Comparison of ENCODE assay signal across 21 cellular contexts in the genomic region with DNA sequence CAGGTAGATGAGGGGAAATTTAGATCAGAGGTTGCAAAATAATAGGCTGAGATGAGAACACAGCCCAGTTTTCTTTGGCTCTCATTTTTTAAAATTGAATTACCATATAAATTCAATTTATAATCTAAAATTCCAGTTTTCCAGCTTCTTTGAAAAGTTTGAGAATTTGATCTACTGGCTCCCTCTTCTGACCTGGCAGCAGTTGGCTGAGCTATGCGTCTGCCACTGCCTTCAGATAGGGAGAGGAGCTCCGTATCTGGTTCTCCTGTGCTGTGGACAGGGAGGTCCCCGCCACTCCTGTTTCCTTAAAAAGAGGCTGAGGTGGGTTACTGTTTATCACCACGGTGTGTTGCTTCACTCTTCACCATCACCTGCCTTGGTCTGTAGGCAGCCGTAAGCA.
DNase-seq lines count a peak whose midpoint lies in the region; ATAC-seq, FAIRE-seq and TF ChIP-seq lines count a peak whose summit lies in the region.
"Had no signal": no experiment of that assay in that cellular context is flagged by ENCODE, and none has a peak within 500 bp of the region (broad histone marks: within the 10 kb centered on the region; RNA-seq: fewer than 3 reads in every experiment).

No MANE protein-coding gene starts in this region.

- peaks cover 11% of the 10 kb centered on the region for H3K36me3 Mint-ChIP-seq in endothelial cell (ENCODE audit: low read depth, unreplicated experiment)
- H3K36me3 Mint-ChIP-seq in activated CD4-positive, alpha-beta memory T cell treated with anti-CD3 and anti-CD28 coated beads, Interleukin-2, amount 10 ng/mL, durations not matched to agents 7 days and 5 days (ENCODE audit: low read depth), result no peaks in the 10 kb centered on the region
- H3K36me3 Mint-ChIP-seq: mesothelial cell of epicardium, neural progenitor cell had no signal

- POLR2A ChIA-PET in activated CD4-positive, alpha-beta memory T cell treated with anti-CD3 and anti-CD28 coated beads, Interleukin-2, amount 10 ng/mL, durations not matched to agents 7 days and 5 days (lab: Charles Lee), result no interaction called here

- ATAC-seq in RWPE2 (ENCODE audit: low read depth) (no peak), pancreas (no peak)
- ATAC-seq: stimulated activated naive CD8-positive, alpha-beta T cell treated with anti-CD3 and anti-CD28 coated beads, Interleukin-15, amount 100 ng/mL, for 72 hours had no signal

- H3K4me1 Mint-ChIP-seq in endothelial cell (ENCODE audit: unreplicated experiment), result peaks cover 68% of the 10 kb centered on the region
- no peaks in the 10 kb centered on the region for H3K4me1 Mint-ChIP-seq in activated CD4-positive, alpha-beta memory T cell treated with anti-CD3 and anti-CD28 coated beads, Interleukin-2, amount 10 ng/mL, durations not matched to agents 7 days and 5 days
- H3K4me1 Mint-ChIP-seq: B cell had no signal

- H3K4me3 ChIP-seq in AG10803 (ENCODE audit: low read length), result no peak overlapping the region
- no peak overlapping the region for H3K4me3 ChIP-seq in RWPE2 (ENCODE audit: severe bottlenecking)
- no peak overlapping the region for H3K4me3 ChIP-seq in pancreas
- H3K4me3 ChIP-seq: adrenal gland, neural progenitor cell had no signal

- no peaks in the 10 kb centered on the region for H3K36me3 ChIP-seq in RWPE2 (ENCODE audit: low read depth)
- H3K36me3 ChIP-seq in pancreas, result no peaks in the 10 kb centered on the region
- H3K36me3 ChIP-seq: adrenal gland, neural progenitor cell had no signal

- FAIRE-seq in pancreas (lab: Jason Lieb, UNC), result no peak

- H3K9me3 ChIP-seq in RWPE2 (ENCODE audit: severe bottlenecking) (no peaks in the 10 kb centered on the region), pancreas (no peaks in the 10 kb centered on the region)
- H3K9me3 ChIP-seq: adrenal gland had no signal

- 60 to 76% methylated on average over 5 of the region's 5 CpGs for WGBS in pancreas, 2 donors

- intact Hi-C loops in pancreas (cut with DNase I), result loop anchor here in 1 of 3 donors (10.0 kb wide), 1 partner anchor 119 kb away; no protein-coding TSS in a partner anchor
- intact Hi-C loops in posterior cingulate gyrus (cut with DNase I), result no loop called here

- H3K27ac ChIP-seq in RWPE2 (ENCODE audit: poor library complexity, severe bottlenecking) (peak overlapping the region; percentile 37), pancreas (peak overlapping the region in 3 of 4 donors; percentile 49 to 62 (median 53))
- H3K27ac ChIP-seq: neural progenitor cell had no signal

- CTCF ChIA-PET in activated CD4-positive, alpha-beta memory T cell treated with anti-CD3 and anti-CD28 coated beads, Interleukin-2, amount 10 ng/mL, durations not matched to agents 7 days and 5 days (lab: Charles Lee), result interaction anchor here (1.1 to 4.9 kb wide), 5 partner anchors 14 to 161 kb away, joined by 3 to 29 read pairs (median 8); no protein-coding TSS in a partner anchor

- H3K27me3 ChIP-seq in RWPE2 (ENCODE audit: insufficient read depth, poor library complexity, severe bottlenecking) (no peaks in the 10 kb centered on the region), pancreas (no peaks in the 10 kb centered on the region)
- H3K27me3 ChIP-seq: adrenal gland, neural progenitor cell had no signal

- peak overlapping the region; percentile 86 for H3K27ac Mint-ChIP-seq in endothelial cell (ENCODE audit: unreplicated experiment)
- no peak overlapping the region for H3K27ac Mint-ChIP-seq in activated CD4-positive, alpha-beta memory T cell treated with anti-CD3 and anti-CD28 coated beads, Interleukin-2, amount 10 ng/mL, durations not matched to agents 7 days and 5 days
- H3K27ac Mint-ChIP-seq: B cell; mesothelial cell of epicardium; neural progenitor cell; stimulated activated naive CD8-positive, alpha-beta T cell treated with anti-CD3 and anti-CD28 coated beads, Interleukin-15, amount 100 ng/mL, for 72 hours; T-helper 1 cell treated with Interleukin-12 subunit alpha and Interleukin-12 subunit beta and Interleukin-4 antibody, amounts not matched to agents 30 μg/mL and 1 μg/mL, for 36 hours had no signal

- no peaks in the 10 kb centered on the region for H3K9me3 Mint-ChIP-seq in endothelial cell (ENCODE audit: unreplicated experiment)
- no peaks in the 10 kb centered on the region for H3K9me3 Mint-ChIP-seq in activated CD4-positive, alpha-beta memory T cell treated with anti-CD3 and anti-CD28 coated beads, Interleukin-2, amount 10 ng/mL, durations not matched to agents 7 days and 5 days
- H3K9me3 Mint-ChIP-seq: H9; mesothelial cell of epicardium; neural progenitor cell; stimulated activated naive CD8-positive, alpha-beta T cell treated with anti-CD3 and anti-CD28 coated beads, Interleukin-15, amount 100 ng/mL, for 72 hours; T-helper 1 cell treated with Interleukin-12 subunit alpha and Interleukin-12 subunit beta and Interleukin-4 antibody, amounts not matched to agents 30 μg/mL and 1 μg/mL, for 36 hours had no signal

- no peak overlapping the region for H3K4me3 Mint-ChIP-seq in endothelial cell (ENCODE audit: unreplicated experiment)
- no peak overlapping the region for H3K4me3 Mint-ChIP-seq in activated CD4-positive, alpha-beta memory T cell treated with anti-CD3 and anti-CD28 coated beads, Interleukin-2, amount 10 ng/mL, durations not matched to agents 7 days and 5 days
- H3K4me3 Mint-ChIP-seq: B cell; H9; mesothelial cell of epicardium; neural progenitor cell; stimulated activated naive CD8-positive, alpha-beta T cell treated with anti-CD3 and anti-CD28 coated beads, Interleukin-15, amount 100 ng/mL, for 72 hours; T-helper 1 cell treated with Interleukin-12 subunit alpha and Interleukin-12 subunit beta and Interleukin-4 antibody, amounts not matched to agents 30 μg/mL and 1 μg/mL, for 36 hours had no signal

- DNase-seq in AG10803 (ENCODE audit: low read depth), result no peak
- no peak for DNase-seq in RWPE2 (ENCODE audit: low spot score)
- DNase-seq in endothelial cell (ENCODE audit: low spot score), result no peak
- peak in 1 of 6 donors; percentile 20 for DNase-seq in pancreas
- no peak for DNase-seq in SIG-M5 treated with dmso at 0.1 percent for 504 hours (lab: John Stamatoyannopoulos, UW; ENCODE audit: unreplicated experiment)
- no peak for DNase-seq in activated CD4-positive, alpha-beta memory T cell treated with anti-CD3 and anti-CD28 coated beads, Interleukin-2, amount 10 ng/mL, durations not matched to agents 7 days and 5 days
- DNase-seq in NCI-H2227 (lab: John Stamatoyannopoulos, UW; ENCODE audit: unreplicated experiment), result no peak
- no peak for DNase-seq in posterior cingulate gyrus
- DNase-seq: activated effector memory CD4-positive, alpha-beta T cell treated with Interleukin-2 at 50 U/mL for 16 hours; central memory CD4-positive, alpha-beta T cell; H9; MM.1S; NCI-H1694; NCI-H2227 treated with DMSO at 0.1 percent for 48 hours; stimulated activated CD4-positive, alpha-beta T cell treated with anti-CD3 and anti-CD28 coated beads, Interleukin-1b, Interleukin-23, amount 100 ng/mL, for 48 hours; stimulated activated naive CD8-positive, alpha-beta T cell treated with anti-CD3 and anti-CD28 coated beads, Interleukin-15, amount 100 ng/mL, for 72 hours had no signal

- peaks cover 55% of the 10 kb centered on the region for H3K4me1 ChIP-seq in RWPE2 (ENCODE audit: insufficient read depth, poor library complexity, severe bottlenecking)
- H3K4me1 ChIP-seq in pancreas, result peaks cover 27 to 71% (median 62%) of the 10 kb centered on the region in 3 donors
- H3K4me1 ChIP-seq: neural progenitor cell had no signal

- peaks cover 14% of the 10 kb centered on the region for H3K27me3 Mint-ChIP-seq in endothelial cell (ENCODE audit: unreplicated experiment)
- H3K27me3 Mint-ChIP-seq in activated CD4-positive, alpha-beta memory T cell treated with anti-CD3 and anti-CD28 coated beads, Interleukin-2, amount 10 ng/mL, durations not matched to agents 7 days and 5 days, result no peaks in the 10 kb centered on the region
- H3K27me3 Mint-ChIP-seq: B cell; stimulated activated naive CD8-positive, alpha-beta T cell treated with anti-CD3 and anti-CD28 coated beads, Interleukin-15, amount 100 ng/mL, for 72 hours had no signal

- peak; percentile 25 for TF ChIP-seq CTCF in AG10803 (conservative IDR thresholded peaks at IDR 0.05; ENCODE audit: low read length)
- TF ChIP-seq CTCF in RWPE2 (IDR thresholded peaks at IDR 0.05; ENCODE audit: poor library complexity, severe bottlenecking), result peak; percentile 11
- TF ChIP-seq CTCF in endothelial cell (IDR thresholded peaks at IDR 0.05; ENCODE audit: unreplicated experiment), result no peak
- no peak for TF ChIP-seq CTCF in pancreas (IDR thresholded peaks at IDR 0.05)

Comparison
In these comparisons a context has a peak if more than half of its experiments do, and no peak if none do; other contexts are left out.
1. CTCF ChIP-seq: peak in AG10803 (single experiment) and RWPE2 (single experiment); none in endothelial cell (single experiment) and pancreas (0 of 4).